22 cellular contexts compared by ENCODE assay signal in genomic region chr5:74041913-74042312, GRCh38.
A peak's percentile ranks its signal among the peaks of the same experiment; 100 is the strongest.
DNase-seq lines count a peak whose midpoint lies in the region; ATAC-seq and TF ChIP-seq lines count a peak whose summit lies in the region.
"Had no signal": no experiment of that assay in that cellular context is flagged by ENCODE, and none has a peak within 500 bp of the region (broad histone marks: within the 10 kb centered on the region; RNA-seq: fewer than 3 reads in every experiment).

No MANE protein-coding gene starts in this region.

- no peaks in the 10 kb centered on the region for H3K9me3 Mint-ChIP-seq in mesothelial cell of epicardium
- H3K9me3 Mint-ChIP-seq in GM23338 = no peaks in the 10 kb centered on the region
- H3K9me3 Mint-ChIP-seq: CD8-positive, alpha-beta T cell had no signal

- H3K4me3 Mint-ChIP-seq in mesothelial cell of epicardium = no peak overlapping the region
- H3K4me3 Mint-ChIP-seq in GM23338 = no peak overlapping the region
- H3K4me3 Mint-ChIP-seq: CD8-positive, alpha-beta T cell had no signal

- H3K27me3 ChIP-seq in RWPE2 (ENCODE audit: insufficient read depth, poor library complexity, severe bottlenecking) (no peaks in the 10 kb centered on the region), thyroid gland (no peaks in the 10 kb centered on the region), GM23338 (ENCODE audit: insufficient read depth) (no peaks in the 10 kb centered on the region)

- no peaks in the 10 kb centered on the region for H3K79me2 ChIP-seq in GM23338 (replicated peaks; ENCODE audit: insufficient read depth)

- H3K4me1 Mint-ChIP-seq in mesothelial cell of epicardium = peaks cover 42% of the 10 kb centered on the region
- H3K4me1 Mint-ChIP-seq in GM23338 = peaks cover 6% of the 10 kb centered on the region; the same call in 2 of the 3 replicates

- no peaks in the 10 kb centered on the region for H3K36me3 ChIP-seq in RWPE2 (ENCODE audit: low read depth)
- H3K36me3 ChIP-seq in thyroid gland = no peaks in the 10 kb centered on the region
- H3K36me3 ChIP-seq in GM23338 (ENCODE audit: insufficient read depth) = no peaks in the 10 kb centered on the region

- H2AFZ ChIP-seq in GM23338 = no peak overlapping the region

- H3K4me1 ChIP-seq in RWPE2 (ENCODE audit: insufficient read depth, poor library complexity, severe bottlenecking) (peaks cover 40% of the 10 kb centered on the region), thyroid gland (peaks cover 27 to 37% of the 10 kb centered on the region in 2 donors), GM23338 (ENCODE audit: insufficient read depth) (no peaks in the 10 kb centered on the region)
- H3K4me1 ChIP-seq: Caco-2 had no signal

- H3K27ac ChIP-seq in RWPE2 (ENCODE audit: poor library complexity, severe bottlenecking) (peak overlapping the region; percentile 82), thyroid gland (peak overlapping the region; percentile 24 to 46 (median 28)), GM23338 (ENCODE audit: low read depth) (no peak overlapping the region)

- H3K36me3 Mint-ChIP-seq in mesothelial cell of epicardium (no peaks in the 10 kb centered on the region), GM23338 (ENCODE audit: low read depth) (no peaks in the 10 kb centered on the region)
- H3K36me3 Mint-ChIP-seq: CD8-positive, alpha-beta T cell had no signal

- H3K27ac Mint-ChIP-seq in mesothelial cell of epicardium (peak overlapping the region; percentile 91), GM23338 (no peak overlapping the region)
- H3K27ac Mint-ChIP-seq: CD8-positive, alpha-beta T cell had no signal

- H3K4me3 ChIP-seq in RWPE2 (ENCODE audit: severe bottlenecking) (no peak overlapping the region), epithelial cell of esophagus (ENCODE audit: low read length) (no peak overlapping the region), thyroid gland (replicated peaks in 1 of 3) (no peak overlapping the region), GM23338 (no peak overlapping the region)
- H3K4me3 ChIP-seq: A549, K562 had no signal

- no peaks in the 10 kb centered on the region for H3K9me3 ChIP-seq in RWPE2 (ENCODE audit: severe bottlenecking)
- H3K9me3 ChIP-seq in thyroid gland = no peaks in the 10 kb centered on the region
- H3K9me3 ChIP-seq: A549, Caco-2 had no signal

- DNase-seq in RWPE2 (ENCODE audit: low spot score) (no peak), epithelial cell of esophagus (ENCODE audit: low read depth) (peak; percentile 51), mesothelial cell of epicardium (ENCODE audit: low spot score in 2 of 2, unreplicated experiment in 2 of 2) (no peak), thyroid gland (no peak), GM03348 (ENCODE audit: low spot score) (no peak), GM23338 (ENCODE audit: low spot score) (no peak)
- DNase-seq: C1 segment of cervical spinal cord; Caco-2; CD8-positive, alpha-beta T cell; EL; GDM1; Kasumi-1; MV-4-11; NCI-H1105 treated with DMSO at 0.1 percent for 48 hours; NCI-H146; NCI-H1930; NCI-H526; RPMI8226; SHP77 had no signal

- ATAC-seq in RWPE2 (ENCODE audit: low read depth) (no peak), GM19455 (IDR thresholded peaks at IDR 0.05; ENCODE audit: unreplicated experiment) (no peak), GM23338 (no peak)
- ATAC-seq: A549; CD8-positive, alpha-beta T cell; K562 had no signal

- TF ChIP-seq CTCF in RWPE2 (IDR thresholded peaks at IDR 0.05; ENCODE audit: poor library complexity, severe bottlenecking) (no peak), epithelial cell of esophagus (IDR thresholded peaks at IDR 0.05; ENCODE audit: insufficient read depth, low read depth, low read length, missing control alignments) (no peak), mesothelial cell of epicardium (IDR thresholded peaks at IDR 0.05; ENCODE audit: unreplicated experiment) (no peak), thyroid gland (IDR thresholded peaks at IDR 0.05) (no peak), GM23338 (conservative IDR thresholded peaks at IDR 0.05; ENCODE audit: low read depth in 2 of 2) (no peak)

- no peaks in the 10 kb centered on the region for H4K20me1 ChIP-seq in GM23338 (replicated peaks; ENCODE audit: insufficient read depth)

- no peak overlapping the region for H3K4me2 ChIP-seq in GM23338
- H3K4me2 ChIP-seq: A549 had no signal

- intact Hi-C loops in thyroid gland (cut with DNase I) = no loop called here

- H3K27me3 Mint-ChIP-seq in mesothelial cell of epicardium (ENCODE audit: low read depth) (no peaks in the 10 kb centered on the region), GM23338 (ENCODE audit: insufficient read depth, low read depth, poor library complexity) (no peaks in the 10 kb centered on the region)

- no peaks in the 10 kb centered on the region for H3F3A ChIP-seq in GM23338 (replicated peaks; ENCODE audit: low read depth)

- TF ChIP-seq POLR2A in thyroid gland (IDR thresholded peaks at IDR 0.05) = no peak

- no peaks in the 10 kb centered on the region for H3K9me2 ChIP-seq in GM23338 (ENCODE audit: insufficient read depth)

TF ChIP-seq in GM23338, 12 proteins besides CTCF, POLR2A, EP300 and RAD21 (continues in another document):
- TF ChIP-seq EZH2 (IDR thresholded peaks at IDR 0.05; ENCODE audit: low read depth, unreplicated experiment) = no peak
- no peak for TF ChIP-seq ETS1 (IDR thresholded peaks at IDR 0.05)
- TF ChIP-seq CREB1 (CRISPR knock-in tag; IDR thresholded peaks at IDR 0.05; ENCODE audit: low read depth) = no peak
- TF ChIP-seq JUNB (IDR thresholded peaks at IDR 0.05; ENCODE audit: unreplicated experiment) = no peak
- no peak for TF ChIP-seq EZH2phosphoT487 (IDR thresholded peaks at IDR 0.05; ENCODE audit: unreplicated experiment)
- TF ChIP-seq ZNF462 (CRISPR knock-in tag; IDR thresholded peaks at IDR 0.05) = no peak
